Comparison of ENCODE assay signal across 9 cellular contexts in genomic region chr12:11731042-11731357, GRCh38.
DNase-seq lines count a peak whose midpoint lies in the region; ATAC-seq, FAIRE-seq and TF ChIP-seq lines count a peak whose summit lies in the region.
"Had no signal": no experiment of that assay in that cellular context is flagged by ENCODE, and none has a peak within 500 bp of the region (broad histone marks: within the 10 kb centered on the region; RNA-seq: fewer than 3 reads in every experiment).

No MANE protein-coding gene starts in this region.

- H2AFZ ChIP-seq in hepatocyte, result no peak overlapping the region

- H3K36me3 ChIP-seq in hepatocyte (replicated peaks; ENCODE audit: insufficient read depth, low read depth) (no peaks in the 10 kb centered on the region), endodermal cell (ENCODE audit: control insufficient read depth, insufficient read depth, low read length) (no peaks in the 10 kb centered on the region)

- ATAC-seq in T-helper 17 cell (no peak), GM18498 (IDR thresholded peaks at IDR 0.05; ENCODE audit: unreplicated experiment) (no peak)
- peak; percentile 44 for ATAC-seq in stimulated activated naive CD8-positive, alpha-beta T cell treated with anti-CD3 and anti-CD28 coated beads, Interleukin-15, amount 100 ng/mL, for 72 hours
- ATAC-seq: heart right ventricle had no signal

- peaks cover 63% of the 10 kb centered on the region for H3K79me2 ChIP-seq in hepatocyte

- no peaks in the 10 kb centered on the region for H3K27me3 Mint-ChIP-seq in T-helper 17 cell
- no peaks in the 10 kb centered on the region for H3K27me3 Mint-ChIP-seq in stimulated activated naive CD8-positive, alpha-beta T cell treated with anti-CD3 and anti-CD28 coated beads, Interleukin-15, amount 100 ng/mL, for 72 hours
- H3K27me3 Mint-ChIP-seq in endodermal cell (ENCODE audit: insufficient read depth), result peaks cover 6% of the 10 kb centered on the region

- H3K4me1 ChIP-seq in hepatocyte (ENCODE audit: insufficient read depth), result peaks cover 28% of the 10 kb centered on the region
- peaks cover 5% of the 10 kb centered on the region for H3K4me1 ChIP-seq in endodermal cell (ENCODE audit: control insufficient read depth, insufficient read depth, low read length)

- H3K27me3 ChIP-seq in hepatocyte (no peaks in the 10 kb centered on the region), endodermal cell (ENCODE audit: control insufficient read depth, insufficient read depth, low read length, poor library complexity, severe bottlenecking) (no peaks in the 10 kb centered on the region)
- H3K27me3 ChIP-seq: heart right ventricle had no signal

- H3K4me2 ChIP-seq in hepatocyte, result no peak overlapping the region

- no peak for TF ChIP-seq CTCF in hepatocyte (IDR thresholded peaks at IDR 0.05; ENCODE audit: poor library complexity)
- TF ChIP-seq CTCF in endodermal cell (conservative IDR thresholded peaks at IDR 0.05), result no peak

- H3K9me3 Mint-ChIP-seq in stimulated activated naive CD8-positive, alpha-beta T cell treated with anti-CD3 and anti-CD28 coated beads, Interleukin-15, amount 100 ng/mL, for 72 hours, result peaks cover 0 to under 1% of the 10 kb centered on the region in 2 donors
- no peaks in the 10 kb centered on the region for H3K9me3 Mint-ChIP-seq in endodermal cell

- H3K4me1 Mint-ChIP-seq in T-helper 17 cell, result peaks cover 54% of the 10 kb centered on the region
- H3K4me1 Mint-ChIP-seq in stimulated activated naive CD8-positive, alpha-beta T cell treated with anti-CD3 and anti-CD28 coated beads, Interleukin-15, amount 100 ng/mL, for 72 hours, result peaks cover 90% of the 10 kb centered on the region
- peaks cover 35% of the 10 kb centered on the region for H3K4me1 Mint-ChIP-seq in endodermal cell

- no peaks in the 10 kb centered on the region for H3K9me2 ChIP-seq in hepatocyte (replicated peaks; ENCODE audit: insufficient read depth)

- no peak overlapping the region for H3K4me3 ChIP-seq in hepatocyte
- no peak overlapping the region for H3K4me3 ChIP-seq in endodermal cell (ENCODE audit: low read length)
- H3K4me3 ChIP-seq: heart right ventricle had no signal

- H4K20me1 ChIP-seq in hepatocyte (ENCODE audit: insufficient read depth, poor library complexity, severe bottlenecking), result peaks cover 2% of the 10 kb centered on the region

- H3K36me3 Mint-ChIP-seq in T-helper 17 cell (ENCODE audit: low read depth), result peaks cover 5% of the 10 kb centered on the region
- peaks cover 1% of the 10 kb centered on the region for H3K36me3 Mint-ChIP-seq in endodermal cell (ENCODE audit: low read depth)

- H3K27ac Mint-ChIP-seq in T-helper 17 cell, result peak overlapping the region; percentile 98
- no peak overlapping the region for H3K27ac Mint-ChIP-seq in stimulated activated naive CD8-positive, alpha-beta T cell treated with anti-CD3 and anti-CD28 coated beads, Interleukin-15, amount 100 ng/mL, for 72 hours
- no peak overlapping the region for H3K27ac Mint-ChIP-seq in endodermal cell

- H3K4me3 Mint-ChIP-seq in T-helper 17 cell, result peak overlapping the region; percentile 77
- peak overlapping the region; percentile 74 to 81 for H3K4me3 Mint-ChIP-seq in stimulated activated naive CD8-positive, alpha-beta T cell treated with anti-CD3 and anti-CD28 coated beads, Interleukin-15, amount 100 ng/mL, for 72 hours
- H3K4me3 Mint-ChIP-seq in endodermal cell, result no peak overlapping the region

- WGBS in hepatocyte (ENCODE audit: low lambda C conversion rate, missing lambda C conversion rate), result 95% methylated on average over 1 of the region's 1 CpG
- WGBS in endodermal cell (ENCODE audit: insufficient coverage in 1 of 2, insufficient read length in 1 of 2), 2 experiments, result 95 to 100% methylated on average over 1 of the region's 1 CpG

- DNase-seq in GM18507 (ENCODE audit: extremely low spot score, insufficient read length, low read depth) (no peak), T-helper 17 cell (no peak), hepatocyte (ENCODE audit: low spot score) (no peak), endodermal cell (no peak)
- DNase-seq in stimulated activated naive CD8-positive, alpha-beta T cell treated with anti-CD3 and anti-CD28 coated beads, Interleukin-15, amount 100 ng/mL, for 72 hours, result no peak
- DNase-seq in NK-92 treated with Interleukin-12 subunit alpha and Interleukin-12 subunit beta, amount 100 ng/mL, for 24 hours (lab: John Stamatoyannopoulos, UW), result no peak
- DNase-seq: heart right ventricle, MV-4-11 had no signal

- no peak overlapping the region for H3K9ac ChIP-seq in endodermal cell (ENCODE audit: extremely low read depth, low read length, poor library complexity, severe bottlenecking)

- peak overlapping the region; percentile 76 for H3K27ac ChIP-seq in hepatocyte
- no peak overlapping the region for H3K27ac ChIP-seq in endodermal cell (ENCODE audit: low read depth, low read length)

- FAIRE-seq in GM18507 (lab: Jason Lieb, UNC), result peak; percentile 87

- no peaks in the 10 kb centered on the region for H3K9me3 ChIP-seq in T-helper 17 cell (ENCODE audit: control insufficient read depth, low read length, poor library complexity, severe bottlenecking)
- H3K9me3 ChIP-seq in hepatocyte (ENCODE audit: low read depth), result no peaks in the 10 kb centered on the region
- no peaks in the 10 kb centered on the region for H3K9me3 ChIP-seq in endodermal cell (ENCODE audit: control insufficient read depth, low read length)
- H3K9me3 ChIP-seq: heart right ventricle had no signal
